ENCODE assay signal across 8 cellular contexts in genomic region chr2:232325324-232326273, GRCh38. TPM values are rescaled to one million over a fixed set of nuclear protein-coding genes. Genes with fewer than 3 reads are reported as not detected.
DNase-seq lines count a peak whose midpoint lies in the region; ATAC-seq and TF ChIP-seq lines count a peak whose summit lies in the region.

No MANE protein-coding gene starts in this region.

- WGBS in suprapubic skin: 76% methylated on average over 9 of the region's 24 CpGs

- H3K27ac ChIP-seq in lower lobe of right lung (no peak overlapping the region), suprapubic skin (no peak overlapping the region)

- H3K4me3 ChIP-seq in AG09309 (ENCODE audit: control insufficient read depth, low read depth, low read length): no peak overlapping the region
- no peak overlapping the region for H3K4me3 ChIP-seq in cardiac fibroblast (replicated peaks in 1 of 2; ENCODE audit: low read depth in 2 of 2, low read length in 2 of 2)
- H3K4me3 ChIP-seq in lower lobe of right lung: no peak overlapping the region
- no peak overlapping the region for H3K4me3 ChIP-seq in suprapubic skin

- ATAC-seq in GM21360 (IDR thresholded peaks at IDR 0.05; ENCODE audit: unreplicated experiment) (peak; percentile 45), T-helper 17 cell (peak; percentile 46), lower lobe of right lung (peak; percentile 80 to 87), HG03095 (IDR thresholded peaks at IDR 0.05; ENCODE audit: unreplicated experiment) (no peak)

- H3K4me1 Mint-ChIP-seq in T-helper 17 cell: peaks cover 21% of the 10 kb centered on the region

- no peak for TF ChIP-seq EP300 in suprapubic skin (IDR thresholded peaks at IDR 0.05)

- H3K9me3 ChIP-seq in T-helper 17 cell (ENCODE audit: control insufficient read depth, low read length, poor library complexity, severe bottlenecking) (no peaks in the 10 kb centered on the region), lower lobe of right lung (no peaks in the 10 kb centered on the region), suprapubic skin (no peaks in the 10 kb centered on the region)

- H3K27me3 ChIP-seq in lower lobe of right lung (ENCODE audit: low read depth): no peaks in the 10 kb centered on the region
- no peaks in the 10 kb centered on the region for H3K27me3 ChIP-seq in suprapubic skin

- peak; percentile 43 for TF ChIP-seq CTCF in AG09309 (IDR thresholded peaks at IDR 0.05; ENCODE audit: control insufficient read depth, insufficient read depth, low read depth, low read length, missing control alignments)
- peak; percentile 49 for TF ChIP-seq CTCF in cardiac fibroblast (IDR thresholded peaks at IDR 0.05; ENCODE audit: low read depth, low read length)
- peak; percentile 78 for TF ChIP-seq CTCF in lower lobe of right lung (IDR thresholded peaks at IDR 0.05)
- TF ChIP-seq CTCF in suprapubic skin (IDR thresholded peaks at IDR 0.05): peak; percentile 24 to 74

- H3K4me1 ChIP-seq in lower lobe of right lung (no peaks in the 10 kb centered on the region), suprapubic skin (peaks cover 27% of the 10 kb centered on the region)

- H3K4me3 Mint-ChIP-seq in T-helper 17 cell: no peak overlapping the region

- H3K27me3 Mint-ChIP-seq in T-helper 17 cell: no peaks in the 10 kb centered on the region

- intact Hi-C loops in lower lobe of right lung (cut with DNase I): no loop called here

- H3K36me3 ChIP-seq in lower lobe of right lung (no peaks in the 10 kb centered on the region), suprapubic skin (no peaks in the 10 kb centered on the region)

- no peaks in the 10 kb centered on the region for H3K36me3 Mint-ChIP-seq in T-helper 17 cell (ENCODE audit: low read depth)

- H3K27ac Mint-ChIP-seq in T-helper 17 cell: no peak overlapping the region

- no peak for DNase-seq in AG09309 (ENCODE audit: low read depth)
- DNase-seq in T-helper 17 cell: peak in 2 of 3 donors; percentile 42 to 43
- DNase-seq in cardiac fibroblast (ENCODE audit: low read depth in 2 of 2): peak; percentile 29 to 54
- peak; percentile 75 for DNase-seq in lower lobe of right lung
- DNase-seq in suprapubic skin (ENCODE audit: low spot score in 2 of 2): peak; percentile 63 to 76
- DNase-seq in NCI-H446 treated with DMSO at 0.1 percent for 48 hours (lab: John Stamatoyannopoulos, UW): no peak

- TF ChIP-seq POLR2A in suprapubic skin (IDR thresholded peaks at IDR 0.05): no peak

RNA-seq across cellular contexts. Expression of gene ALPP, which starts 53.0 kb away (rescaled TPM):
- total RNA-seq in T-helper 17 cell: under 1 TPM; 0.29 to 0.45 TPM
- total RNA-seq in lower lobe of right lung: 6.0 TPM
- not detected for total RNA-seq in suprapubic skin

Comparison
In these comparisons a context has a peak if more than half of its experiments do, and no peak if none do; other contexts are left out.
1. DNase-seq: peak in T-helper 17 cell (2 of 3), cardiac fibroblast (2 of 2), lower lobe of right lung (single experiment) and suprapubic skin (2 of 2); none in AG09309 (single experiment) and NCI-H446 treated with DMSO at 0.1 percent for 48 hours (single experiment).
2. Peak in every context shown above with its lines, with median percentiles within 50 percentile points of each other: CTCF ChIP-seq.